8 cellular contexts compared by ENCODE assay signal in genomic region chr2:159711562-159712193, GRCh38. TPM values are rescaled to one million over a fixed set of nuclear protein-coding genes. Genes with fewer than 3 reads are reported as not detected.
A peak's percentile ranks its signal among the peaks of the same experiment; 100 is the strongest.
DNase-seq lines count a peak whose midpoint lies in the region; ATAC-seq and FAIRE-seq lines count a peak whose summit lies in the region.

No MANE protein-coding gene starts in this region.

- no peaks in the 10 kb centered on the region for H3K9me3 Mint-ChIP-seq in activated naive CD4-positive, alpha-beta T cell treated with anti-CD3 and anti-CD28 coated beads for 36 hours

- no peaks in the 10 kb centered on the region for H3K9me3 ChIP-seq in adipocyte (ENCODE audit: control insufficient read depth, low read length)

- intact Hi-C loops in activated naive CD4-positive, alpha-beta T cell treated with anti-CD3 and anti-CD28 coated beads for 36 hours (cut with micrococcal nuclease): loop anchor here (1.0 to 10.0 kb wide), 20 partner anchors 45 to 1859 kb away; partner anchors contain the start of genes CCDC148, PKP4, PSMD14 and RBMS1

- peaks cover 37% of the 10 kb centered on the region for H3K4me1 Mint-ChIP-seq in activated naive CD4-positive, alpha-beta T cell treated with anti-CD3 and anti-CD28 coated beads for 36 hours (ENCODE audit: low read depth)

- H3K4me3 ChIP-seq in adipocyte (ENCODE audit: low read length): peak overlapping the region; percentile 94

- H3K9ac ChIP-seq in adipocyte (ENCODE audit: low read length): peak overlapping the region; percentile 98

- ATAC-seq in HG03280 (IDR thresholded peaks at IDR 0.05; ENCODE audit: unreplicated experiment): no peak
- no peak for ATAC-seq in GM19023 (IDR thresholded peaks at IDR 0.05; ENCODE audit: unreplicated experiment)
- ATAC-seq in left lobe of liver: no peak

- no peak for DNase-seq in activated naive CD4-positive, alpha-beta T cell treated with anti-CD3 and anti-CD28 coated beads for 36 hours
- DNase-seq in activated naive CD4-positive, alpha-beta T cell treated with Interleukin-2 at 50 U/mL for 16 hours: no peak
- no peak for DNase-seq in adipocyte (ENCODE audit: low read depth)
- peak in 1 of 49 donors; percentile 61 for DNase-seq in substantia nigra (lab: John Stamatoyannopoulos, UW)
- DNase-seq in left lobe of liver (ENCODE audit: low spot score): no peak

- H3K36me3 ChIP-seq in adipocyte (ENCODE audit: control insufficient read depth, insufficient read depth, low read length, severe bottlenecking): peaks cover 14% of the 10 kb centered on the region

- peak overlapping the region; percentile 90 for H3K27ac Mint-ChIP-seq in activated naive CD4-positive, alpha-beta T cell treated with anti-CD3 and anti-CD28 coated beads for 36 hours

- peak overlapping the region; percentile 81 for H3K27ac ChIP-seq in substantia nigra (ENCODE audit: low read depth, low read length, poor library complexity, severe bottlenecking)

- H3K27me3 ChIP-seq in adipocyte (replicated peaks; ENCODE audit: control insufficient read depth, insufficient read depth, low read length): no peaks in the 10 kb centered on the region

- FAIRE-seq in islet of Langerhans (lab: Jason Lieb, UNC): peak; percentile 65

- peak overlapping the region; percentile 83 for H3K4me3 Mint-ChIP-seq in activated naive CD4-positive, alpha-beta T cell treated with anti-CD3 and anti-CD28 coated beads for 36 hours

- no peaks in the 10 kb centered on the region for H3K27me3 Mint-ChIP-seq in activated naive CD4-positive, alpha-beta T cell treated with anti-CD3 and anti-CD28 coated beads for 36 hours (ENCODE audit: low read depth)

- H3K4me1 ChIP-seq in adipocyte (ENCODE audit: control insufficient read depth, insufficient read depth, low read length): peaks cover 20% of the 10 kb centered on the region

- CTCF ChIA-PET in activated naive CD4-positive, alpha-beta T cell treated with anti-CD3 and anti-CD28 coated beads for 36 hours (lab: Charles Lee): interaction anchor here (1.1 to 1.5 kb wide), 2 partner anchors 45 to 593 kb away, joined by 3 to 4 read pairs; no protein-coding TSS in a partner anchor

- peaks cover 31% of the 10 kb centered on the region for H3K36me3 Mint-ChIP-seq in activated naive CD4-positive, alpha-beta T cell treated with anti-CD3 and anti-CD28 coated beads for 36 hours (ENCODE audit: low read depth)

RNA-seq across cellular contexts. Expression of gene MARCHF7, which starts 0.6 kb away (rescaled TPM):
- total RNA-seq in activated naive CD4-positive, alpha-beta T cell treated with anti-CD3 and anti-CD28 coated beads for 36 hours: 10 to 100 TPM; 81.5 to 82.4 TPM
- 25.3 TPM for total RNA-seq in left lobe of liver
